25 cellular contexts compared by ENCODE assay signal in the genomic region with DNA sequence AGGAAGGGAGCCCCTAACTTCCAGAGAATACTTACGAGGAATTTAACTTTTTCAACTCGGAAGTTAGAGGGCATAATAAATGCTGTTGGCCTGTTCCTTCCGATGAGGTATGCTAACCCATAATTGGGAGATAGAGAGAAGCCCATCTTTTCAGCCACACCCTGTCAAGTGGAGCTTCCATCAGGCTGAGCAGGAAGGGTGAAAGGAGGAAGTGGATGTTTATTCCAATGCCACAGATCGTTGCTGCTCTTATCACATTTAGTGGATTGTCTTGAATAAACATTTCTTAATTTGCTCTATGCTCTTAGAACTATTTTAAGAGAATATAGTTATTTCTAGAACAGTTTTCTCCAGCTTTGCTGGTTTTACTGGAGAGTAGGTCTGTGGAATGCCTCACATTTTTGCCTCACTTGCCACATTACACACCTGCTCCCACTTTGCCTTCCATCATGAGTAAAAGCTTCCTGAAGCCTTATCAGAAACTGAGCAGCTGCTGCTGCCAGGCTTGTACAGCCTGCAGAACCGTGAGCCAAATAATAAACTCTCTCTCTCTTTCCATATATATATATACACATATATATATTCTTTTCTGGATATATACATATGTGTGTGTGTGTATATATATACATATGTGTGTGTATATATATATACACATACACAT. TPM values are rescaled to one million over a fixed set of nuclear protein-coding genes. Genes with fewer than 3 reads are reported as not detected.
"Had no signal": no experiment of that assay in that cellular context is flagged by ENCODE, and none has a peak within 500 bp of the region (broad histone marks: within the 10 kb centered on the region; RNA-seq: fewer than 3 reads in every experiment).

No MANE protein-coding gene starts in this region.

- H3K79me2 ChIP-seq: hepatocyte, parathyroid adenoma had no signal

- H3K27ac ChIP-seq: hepatocyte, parathyroid adenoma, prostate gland, testis, tibial nerve had no signal

- DNase-seq: foreskin melanocyte; head of caudate nucleus; left colon; left ventricle myocardium superior; mesenchymal stem cell; midbrain; occipital lobe; retina; stimulated activated CD4-positive, alpha-beta T cell treated with anti-CD3 and anti-CD28 coated beads, Interleukin-2, amount 100 ng/mL, for 24 hours; stimulated activated CD4-positive, alpha-beta T cell treated with anti-CD3 and anti-CD28 coated beads, Interleukin-4, amount 100 ng/mL, for 4 hours; stimulated activated naive B cell treated with anti-CD40 and anti-IgM and Interleukin-4, amounts not matched to agents 10 μg/mL and 1 μg/mL and 100 μg/mL, for 72 hours; stimulated activated naive CD8-positive, alpha-beta T cell treated with anti-CD3 and anti-CD28 coated beads, Interleukin-15, amount 100 ng/mL, for 72 hours; testis had no signal

- H3K4me3 Mint-ChIP-seq: nephron; stimulated activated naive B cell treated with anti-CD40 and anti-IgM and Interleukin-4, amounts not matched to agents 10 μg/mL and 1 μg/mL and 100 μg/mL, for 72 hours; stimulated activated naive CD8-positive, alpha-beta T cell treated with anti-CD3 and anti-CD28 coated beads, Interleukin-15, amount 100 ng/mL, for 72 hours had no signal

- H3K9me3 Mint-ChIP-seq: stimulated activated naive CD8-positive, alpha-beta T cell treated with anti-CD3 and anti-CD28 coated beads, Interleukin-15, amount 100 ng/mL, for 72 hours had no signal

- H3K9me3 ChIP-seq: prostate gland, testis had no signal

- H3K4me3 ChIP-seq: hepatocyte, lung, prostate gland, testis, tibial nerve had no signal

- H3K27me3 ChIP-seq: hepatocyte, testis, tibial nerve had no signal

- H3K4me1 ChIP-seq: parathyroid adenoma, prostate gland, testis, tibial nerve had no signal

- H3K36me3 Mint-ChIP-seq: stimulated activated naive B cell treated with anti-CD40 and anti-IgM and Interleukin-4, amounts not matched to agents 10 μg/mL and 1 μg/mL and 100 μg/mL, for 72 hours had no signal

- H3K27me3 Mint-ChIP-seq: stimulated activated naive B cell treated with anti-CD40 and anti-IgM and Interleukin-4, amounts not matched to agents 10 μg/mL and 1 μg/mL and 100 μg/mL, for 72 hours; stimulated activated naive CD8-positive, alpha-beta T cell treated with anti-CD3 and anti-CD28 coated beads, Interleukin-15, amount 100 ng/mL, for 72 hours had no signal

- H3K4me2 ChIP-seq: hepatocyte had no signal

- H3K36me3 ChIP-seq: prostate gland, tibial nerve had no signal

- H3K4me1 Mint-ChIP-seq: nephron; stimulated activated naive B cell treated with anti-CD40 and anti-IgM and Interleukin-4, amounts not matched to agents 10 μg/mL and 1 μg/mL and 100 μg/mL, for 72 hours; stimulated activated naive CD8-positive, alpha-beta T cell treated with anti-CD3 and anti-CD28 coated beads, Interleukin-15, amount 100 ng/mL, for 72 hours had no signal

- ATAC-seq: left colon; left ventricle myocardium superior; sciatic nerve; stimulated activated naive B cell treated with anti-CD40 and anti-IgM and Interleukin-4, amounts not matched to agents 10 μg/mL and 1 μg/mL and 100 μg/mL, for 72 hours; stimulated activated naive CD8-positive, alpha-beta T cell treated with anti-CD3 and anti-CD28 coated beads, Interleukin-15, amount 100 ng/mL, for 72 hours had no signal

- H3K9ac ChIP-seq: parathyroid adenoma had no signal

- H3K27ac Mint-ChIP-seq: nephron; stimulated activated naive B cell treated with anti-CD40 and anti-IgM and Interleukin-4, amounts not matched to agents 10 μg/mL and 1 μg/mL and 100 μg/mL, for 72 hours; stimulated activated naive CD8-positive, alpha-beta T cell treated with anti-CD3 and anti-CD28 coated beads, Interleukin-15, amount 100 ng/mL, for 72 hours had no signal

- H2AFZ ChIP-seq: hepatocyte, parathyroid adenoma had no signal

RNA-seq across cellular contexts. Expression of a gene that starts 60.0 kb away (rescaled TPM):
- total RNA-seq: hepatocyte, kidney epithelial cell, left colon, left ventricle myocardium superior, lung, occipital lobe, prostate gland, sciatic nerve, skeletal muscle tissue, subcutaneous adipose tissue, testis, tibial nerve, ureter had no signal
- polyA plus RNA-seq: esophagus, hepatocyte, lung had no signal
